ENCODE assay signal across 9 cellular contexts in genomic region chr2:85435986-85436835, GRCh38. TPM values are rescaled to one million over a fixed set of nuclear protein-coding genes. Genes with fewer than 3 reads are reported as not detected.
DNase-seq lines count a peak whose midpoint lies in the region; ATAC-seq and TF ChIP-seq lines count a peak whose summit lies in the region.
"Had no signal": no experiment of that assay in that cellular context is flagged by ENCODE, and none has a peak within 500 bp of the region (broad histone marks: within the 10 kb centered on the region; RNA-seq: fewer than 3 reads in every experiment).

No MANE protein-coding gene starts in this region.

- H3K9me3 ChIP-seq in mesenchymal stem cell (ENCODE audit: control insufficient read depth, low read length): no peaks in the 10 kb centered on the region
- no peaks in the 10 kb centered on the region for H3K9me3 ChIP-seq in thyroid gland

- H3K36me3 ChIP-seq in mesenchymal stem cell (ENCODE audit: control insufficient read depth in 1 of 2, insufficient read depth in 2 of 2, low read depth in 1 of 2, low read length in 2 of 2) (no peaks in the 10 kb centered on the region), thyroid gland (no peaks in the 10 kb centered on the region)

- no peak overlapping the region for H3K14ac ChIP-seq in mesenchymal stem cell (ENCODE audit: low read length in 2 of 2)

- H2AFZ ChIP-seq in mesenchymal stem cell (ENCODE audit: low read depth, low read length): no peak overlapping the region

- H2BK12ac ChIP-seq in mesenchymal stem cell (ENCODE audit: low read length in 2 of 2): peak overlapping the region; percentile 72 to 85

- no peak overlapping the region for H2BK5ac ChIP-seq in mesenchymal stem cell (ENCODE audit: low read depth, low read length, poor library complexity, severe bottlenecking)

- peak overlapping the region; percentile 33 for H2AK5ac ChIP-seq in mesenchymal stem cell (ENCODE audit: low read length, severe bottlenecking)

- DNase-seq in activated CD4-positive, alpha-beta T cell treated with anti-CD3 and anti-CD28 coated beads, Interleukin-2, amount 10 ng/mL, durations not matched to agents 7 days and 5 days: no peak
- DNase-seq in activated CD4-positive, alpha-beta T cell treated with anti-CD3 and anti-CD28 coated beads, Interleukin-2, amount 50 U/mL, for 4 hours: no peak
- no peak for DNase-seq in activated CD8-positive, alpha-beta T cell treated with anti-CD3 and anti-CD28 coated beads, Interleukin-2, amount 10 ng/mL, durations not matched to agents 7 days and 5 days
- no peak for DNase-seq in mesenchymal stem cell
- DNase-seq in thyroid gland: peak; percentile 42 to 59
- DNase-seq in NCI-H2171 treated with DMSO at 0.1 percent for 48 hours (lab: John Stamatoyannopoulos, UW): no peak
- DNase-seq: NCI-H1436 treated with DMSO at 0.1 percent for 48 hours had no signal

- no peaks in the 10 kb centered on the region for H3K79me1 ChIP-seq in mesenchymal stem cell (replicated peaks; ENCODE audit: low read length, poor library complexity, severe bottlenecking)

- no peak overlapping the region for H3K23ac ChIP-seq in mesenchymal stem cell (ENCODE audit: low read length in 2 of 2)

- H3K4ac ChIP-seq in mesenchymal stem cell (ENCODE audit: low read depth in 1 of 2, low read length in 2 of 2): peak overlapping the region; percentile 40 to 63

- CTCF ChIA-PET in activated CD4-positive, alpha-beta T cell treated with anti-CD3 and anti-CD28 coated beads, Interleukin-2, amount 10 ng/mL, durations not matched to agents 7 days and 5 days (lab: Charles Lee): interaction anchor here (0.6 to 2.2 kb wide), 5 partner anchors 10 to 110 kb away, joined by 3 to 8 read pairs (median 3); partner anchors contain the start of gene SH2D6
- CTCF ChIA-PET in activated CD8-positive, alpha-beta T cell treated with anti-CD3 and anti-CD28 coated beads, Interleukin-2, amount 10 ng/mL, durations not matched to agents 7 days and 5 days (lab: Charles Lee): interaction anchor here (1.2 kb wide), 1 partner anchor 120 kb away, joined by 3 read pairs; no protein-coding TSS in a partner anchor

- no peak overlapping the region for H3K27ac ChIP-seq in mesenchymal stem cell (ENCODE audit: low read length, poor library complexity, severe bottlenecking)
- peak overlapping the region; percentile 99 to 100 (median 99) for H3K27ac ChIP-seq in thyroid gland

- POLR2A ChIA-PET in activated CD4-positive, alpha-beta T cell treated with anti-CD3 and anti-CD28 coated beads, Interleukin-2, amount 10 ng/mL, durations not matched to agents 7 days and 5 days (lab: Charles Lee): no interaction called here
- POLR2A ChIA-PET in activated CD8-positive, alpha-beta T cell treated with anti-CD3 and anti-CD28 coated beads, Interleukin-2, amount 10 ng/mL, durations not matched to agents 7 days and 5 days (lab: Charles Lee): interaction anchor here (1.5 kb wide), 1 partner anchor 102 kb away, joined by 6 read pairs; the partner anchor contains the start of gene MAT2A

- no peak for TF ChIP-seq CTCF in thyroid gland (IDR thresholded peaks at IDR 0.05)

- peak overlapping the region; percentile 100 for H4K8ac ChIP-seq in mesenchymal stem cell (ENCODE audit: low read length)

- no peaks in the 10 kb centered on the region for H3K27me3 Mint-ChIP-seq in activated CD4-positive, alpha-beta T cell treated with anti-CD3 and anti-CD28 coated beads, Interleukin-2, amount 10 ng/mL, durations not matched to agents 7 days and 5 days
- no peaks in the 10 kb centered on the region for H3K27me3 Mint-ChIP-seq in activated CD8-positive, alpha-beta T cell treated with anti-CD3 and anti-CD28 coated beads, Interleukin-2, amount 10 ng/mL, durations not matched to agents 7 days and 5 days (ENCODE audit: low read depth)

- intact Hi-C loops in thyroid gland (cut with DNase I): no loop called here

- H2BK15ac ChIP-seq in mesenchymal stem cell (ENCODE audit: low read depth, poor library complexity, severe bottlenecking): peak overlapping the region; percentile 87

- H3K4me2 ChIP-seq in mesenchymal stem cell (ENCODE audit: low read length, poor library complexity, severe bottlenecking): no peak overlapping the region

- H3K4me1 ChIP-seq in mesenchymal stem cell (ENCODE audit: control insufficient read depth, insufficient read depth, low read depth, low read length) (peaks cover 57% of the 10 kb centered on the region), thyroid gland (peaks cover 80 to 91% of the 10 kb centered on the region in 2 donors)

- no peak overlapping the region for H3K4me3 ChIP-seq in mesenchymal stem cell (ENCODE audit: insufficient read depth in 1 of 2, low read depth in 1 of 2, low read length in 2 of 2)
- H3K4me3 ChIP-seq in thyroid gland (replicated peaks in 1 of 3): no peak overlapping the region

- no peak for TF ChIP-seq POLR2A in thyroid gland (IDR thresholded peaks at IDR 0.05)

- H3K36me3 Mint-ChIP-seq in activated CD4-positive, alpha-beta T cell treated with anti-CD3 and anti-CD28 coated beads, Interleukin-2, amount 10 ng/mL, durations not matched to agents 7 days and 5 days (ENCODE audit: low read depth): no peaks in the 10 kb centered on the region
- H3K36me3 Mint-ChIP-seq in activated CD8-positive, alpha-beta T cell treated with anti-CD3 and anti-CD28 coated beads, Interleukin-2, amount 10 ng/mL, durations not matched to agents 7 days and 5 days (ENCODE audit: low read depth): no peaks in the 10 kb centered on the region

- H3K18ac ChIP-seq in mesenchymal stem cell (ENCODE audit: low read depth in 1 of 2, low read length in 2 of 2): peak overlapping the region; percentile 91 to 98

- no peak for ATAC-seq in activated CD8-positive, alpha-beta T cell treated with anti-CD3 and anti-CD28 coated beads, Interleukin-2, amount 10 ng/mL, durations not matched to agents 7 days and 5 days
- no peak for ATAC-seq in HG02571 (IDR thresholded peaks at IDR 0.05; ENCODE audit: unreplicated experiment)
- no peak for ATAC-seq in HG02973 (IDR thresholded peaks at IDR 0.05; ENCODE audit: unreplicated experiment)

- no peaks in the 10 kb centered on the region for H3K9me3 Mint-ChIP-seq in activated CD4-positive, alpha-beta T cell treated with anti-CD3 and anti-CD28 coated beads, Interleukin-2, amount 10 ng/mL, durations not matched to agents 7 days and 5 days
- no peaks in the 10 kb centered on the region for H3K9me3 Mint-ChIP-seq in activated CD8-positive, alpha-beta T cell treated with anti-CD3 and anti-CD28 coated beads, Interleukin-2, amount 10 ng/mL, durations not matched to agents 7 days and 5 days (ENCODE audit: insufficient read depth)

- peak overlapping the region; percentile 85 for H3K9ac ChIP-seq in mesenchymal stem cell (ENCODE audit: low read length)

- H3K27me3 ChIP-seq in mesenchymal stem cell (ENCODE audit: control insufficient read depth in 1 of 2, insufficient read depth in 1 of 2, low read length in 2 of 2) (no peaks in the 10 kb centered on the region), thyroid gland (no peaks in the 10 kb centered on the region)

- H4K91ac ChIP-seq in mesenchymal stem cell (ENCODE audit: low read length): peak overlapping the region; percentile 79

- H2BK120ac ChIP-seq in mesenchymal stem cell (ENCODE audit: low read depth, low read length): peak overlapping the region; percentile 1

- peak overlapping the region; percentile 84 for H3K27ac Mint-ChIP-seq in activated CD4-positive, alpha-beta T cell treated with anti-CD3 and anti-CD28 coated beads, Interleukin-2, amount 10 ng/mL, durations not matched to agents 7 days and 5 days
- peak overlapping the region; percentile 88 for H3K27ac Mint-ChIP-seq in activated CD8-positive, alpha-beta T cell treated with anti-CD3 and anti-CD28 coated beads, Interleukin-2, amount 10 ng/mL, durations not matched to agents 7 days and 5 days

- whole genome bisulfite sequencing in mesenchymal stem cell: 92% methylated on average over 16 of the region's 16 CpGs
- 85 to 93% methylated on average over 12 to 16 of the region's 16 CpGs for WGBS in thyroid gland, 2 donors

- no peak overlapping the region for H3K4me3 Mint-ChIP-seq in activated CD4-positive, alpha-beta T cell treated with anti-CD3 and anti-CD28 coated beads, Interleukin-2, amount 10 ng/mL, durations not matched to agents 7 days and 5 days
- H3K4me3 Mint-ChIP-seq in activated CD8-positive, alpha-beta T cell treated with anti-CD3 and anti-CD28 coated beads, Interleukin-2, amount 10 ng/mL, durations not matched to agents 7 days and 5 days: no peak overlapping the region

- H3K4me1 Mint-ChIP-seq in activated CD4-positive, alpha-beta T cell treated with anti-CD3 and anti-CD28 coated beads, Interleukin-2, amount 10 ng/mL, durations not matched to agents 7 days and 5 days: peaks cover 47% of the 10 kb centered on the region
- H3K4me1 Mint-ChIP-seq in activated CD8-positive, alpha-beta T cell treated with anti-CD3 and anti-CD28 coated beads, Interleukin-2, amount 10 ng/mL, durations not matched to agents 7 days and 5 days (ENCODE audit: low read depth): peaks cover 46% of the 10 kb centered on the region

RNA-seq across cellular contexts. Expression of gene SH2D6, which starts 17.7 kb away (rescaled TPM):
- total RNA-seq in activated CD4-positive, alpha-beta T cell treated with anti-CD3 and anti-CD28 coated beads, Interleukin-2, amount 10 ng/mL, durations not matched to agents 7 days and 5 days: under 1 TPM; 0.10 to 0.77 TPM
- total RNA-seq in activated CD8-positive, alpha-beta T cell treated with anti-CD3 and anti-CD28 coated beads, Interleukin-2, amount 10 ng/mL, durations not matched to agents 7 days and 5 days: under 1 TPM; 0.61 to 0.73 TPM
- polyA plus RNA-seq in mesenchymal stem cell (2013, experiment 1 of 2): not detected
- polyA plus RNA-seq in mesenchymal stem cell (2013, experiment 2 of 2): 0.14 TPM
- total RNA-seq in thyroid gland: 1 to 10 TPM; 1.6 to 9.0 (median 4.1) TPM

RNA-seq across cellular contexts. Expression of gene CAPG, which starts 26.0 kb away (rescaled TPM):
- 100 to 1,000 TPM; 299 to 387 TPM for total RNA-seq in activated CD4-positive, alpha-beta T cell treated with anti-CD3 and anti-CD28 coated beads, Interleukin-2, amount 10 ng/mL, durations not matched to agents 7 days and 5 days
- 100 to 1,000 TPM; 282 to 288 TPM for total RNA-seq in activated CD8-positive, alpha-beta T cell treated with anti-CD3 and anti-CD28 coated beads, Interleukin-2, amount 10 ng/mL, durations not matched to agents 7 days and 5 days
- polyA plus RNA-seq in mesenchymal stem cell (2013, experiment 1 of 2): 109 TPM
- 105 TPM for polyA plus RNA-seq in mesenchymal stem cell (2013, experiment 2 of 2)
- total RNA-seq in thyroid gland: 100 to 1,000 TPM; 155 to 257 (median 225) TPM

Comparison
In these comparisons a context has a peak if more than half of its experiments do, and no peak if none do; other contexts are left out.
1. DNase-seq: peak in thyroid gland (2 of 2); none in activated CD4-positive, alpha-beta T cell treated with anti-CD3 and anti-CD28 coated beads, Interleukin-2, amount 10 ng/mL, durations not matched to agents 7 days and 5 days (single experiment), activated CD4-positive, alpha-beta T cell treated with anti-CD3 and anti-CD28 coated beads, Interleukin-2, amount 50 U/mL, for 4 hours (0 of 2), activated CD8-positive, alpha-beta T cell treated with anti-CD3 and anti-CD28 coated beads, Interleukin-2, amount 10 ng/mL, durations not matched to agents 7 days and 5 days (single experiment), mesenchymal stem cell (single experiment) and NCI-H2171 treated with DMSO at 0.1 percent for 48 hours (single experiment).